1 cellular context compared by ENCODE assay signal in the genomic region with DNA sequence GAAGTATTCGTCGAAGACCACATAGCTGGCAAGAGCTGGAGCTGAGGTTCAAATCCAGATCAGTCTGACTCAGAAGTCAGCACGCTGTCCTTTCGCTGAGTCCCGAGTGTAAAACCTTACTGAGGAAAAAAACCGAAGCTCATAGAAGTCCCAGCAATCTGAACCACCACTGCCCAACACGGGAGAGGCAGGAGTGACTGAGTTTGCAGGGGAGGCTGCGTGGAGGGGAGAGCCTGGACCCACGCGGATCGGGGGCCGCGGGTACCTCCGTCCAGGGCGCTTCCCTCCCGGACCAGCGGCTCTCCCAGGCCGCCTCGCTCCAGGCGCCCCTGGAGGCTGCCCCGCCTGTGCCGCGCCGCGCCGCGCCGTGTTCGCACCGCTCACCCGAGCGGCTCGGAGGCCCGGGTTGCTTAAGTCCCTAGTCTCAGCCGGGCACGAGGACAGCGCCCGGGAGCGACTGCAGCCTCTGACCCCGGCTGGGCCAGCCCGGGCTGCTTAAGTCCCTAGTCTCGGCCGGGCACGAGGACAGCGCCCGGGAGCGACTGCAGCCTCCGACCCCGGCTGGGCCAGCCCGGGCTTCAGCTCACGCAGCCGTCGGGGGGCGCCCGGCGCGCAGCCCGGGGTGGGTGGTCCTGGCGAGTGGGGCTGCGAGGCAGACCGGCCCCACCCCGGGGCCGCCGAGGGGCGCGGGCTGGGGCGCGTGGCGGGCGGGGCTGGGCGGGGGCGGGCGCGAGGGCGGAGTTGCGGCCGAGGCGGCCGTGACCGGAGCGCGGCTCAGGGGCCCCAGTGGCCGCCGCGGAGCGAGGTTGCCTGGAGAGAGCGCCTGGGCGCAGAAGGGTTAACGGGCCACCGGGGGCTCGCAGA.
TF ChIP-seq lines count a peak whose summit lies in the region.

A gene (plus strand): TSS at position 777 of the 864 bp plus-strand sequence. CDS start 2,881 bp downstream, outside the sequence.

TF ChIP-seq in HEK293, 187 proteins besides CTCF, POLR2A, EP300 and RAD21 (continued from another document and continues in another):
- TF ChIP-seq, protein P1, sequence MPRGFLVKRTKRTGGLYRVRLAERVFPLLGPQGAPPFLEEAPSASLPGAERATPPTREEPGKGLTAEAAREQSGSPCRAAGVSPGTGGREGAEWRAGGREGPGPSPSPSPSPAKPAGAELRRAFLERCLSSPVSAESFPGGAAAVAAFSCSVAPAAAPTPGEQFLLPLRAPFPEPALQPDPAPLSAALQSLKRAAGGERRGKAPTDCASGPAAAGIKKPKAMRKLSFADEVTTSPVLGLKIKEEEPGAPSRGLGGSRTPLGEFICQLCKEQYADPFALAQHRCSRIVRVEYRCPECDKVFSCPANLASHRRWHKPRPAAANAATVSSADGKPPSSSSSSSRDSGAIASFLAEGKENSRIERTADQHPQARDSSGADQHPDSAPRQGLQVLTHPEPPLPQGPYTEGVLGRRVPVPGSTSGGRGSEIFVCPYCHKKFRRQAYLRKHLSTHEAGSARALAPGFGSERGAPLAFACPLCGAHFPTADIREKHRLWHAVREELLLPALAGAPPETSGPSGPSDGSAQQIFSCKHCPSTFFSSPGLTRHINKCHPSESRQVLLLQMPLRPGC (tag by site-specific recombination; IDR thresholded peaks at IDR 0.05), result no peak
- TF ChIP-seq ZNF121 (tag by site-specific recombination; IDR thresholded peaks at IDR 0.05) (no peak), ZNF274 (IDR thresholded peaks at IDR 0.05; ENCODE audit: low read length) (no peak), ZNF274 (tag by site-specific recombination; IDR thresholded peaks at IDR 0.05; ENCODE audit: borderline replicate concordance) (no peak), ZNF146 (tag by site-specific recombination; IDR thresholded peaks at IDR 0.05) (no peak), ZNF223 (tag by site-specific recombination; IDR thresholded peaks at IDR 0.05) (no peak), GLIS2 (tag by site-specific recombination; IDR thresholded peaks at IDR 0.05) (peak; percentile 84), GLIS1 (tag by site-specific recombination; IDR thresholded peaks at IDR 0.05) (peak; percentile 86), ZFP3 (tag by site-specific recombination; IDR thresholded peaks at IDR 0.05; ENCODE audit: low read depth) (no peak), YY1 (tag by site-specific recombination; IDR thresholded peaks at IDR 0.05) (no peak), GLI4 (tag by site-specific recombination; IDR thresholded peaks at IDR 0.05) (no peak), ZNF174 (tag by site-specific recombination; IDR thresholded peaks at IDR 0.05) (no peak), ZNF521 (tag by site-specific recombination; IDR thresholded peaks at IDR 0.05) (no peak), KLF16 (tag by site-specific recombination; IDR thresholded peaks at IDR 0.05) (no peak), ZNF140 (tag by site-specific recombination; IDR thresholded peaks at IDR 0.05) (no peak), BCL11A (tag by site-specific recombination; IDR thresholded peaks at IDR 0.05; ENCODE audit: low read depth) (no peak), ZNF266 (tag by site-specific recombination; IDR thresholded peaks at IDR 0.05; ENCODE audit: low read depth) (no peak), ZNF324 (tag by site-specific recombination; IDR thresholded peaks at IDR 0.05) (no peak), ZNF24 (tag by site-specific recombination; IDR thresholded peaks at IDR 0.05) (no peak), ZNF19 (tag by site-specific recombination; IDR thresholded peaks at IDR 0.05; ENCODE audit: low read depth) (no peak), ZNF248 (tag by site-specific recombination; IDR thresholded peaks at IDR 0.05) (no peak), PRDM1 (tag by site-specific recombination; IDR thresholded peaks at IDR 0.05) (no peak), REPIN1 (tag by site-specific recombination; IDR thresholded peaks at IDR 0.05; ENCODE audit: low read depth) (no peak)
- TF ChIP-seq, protein P2, sequence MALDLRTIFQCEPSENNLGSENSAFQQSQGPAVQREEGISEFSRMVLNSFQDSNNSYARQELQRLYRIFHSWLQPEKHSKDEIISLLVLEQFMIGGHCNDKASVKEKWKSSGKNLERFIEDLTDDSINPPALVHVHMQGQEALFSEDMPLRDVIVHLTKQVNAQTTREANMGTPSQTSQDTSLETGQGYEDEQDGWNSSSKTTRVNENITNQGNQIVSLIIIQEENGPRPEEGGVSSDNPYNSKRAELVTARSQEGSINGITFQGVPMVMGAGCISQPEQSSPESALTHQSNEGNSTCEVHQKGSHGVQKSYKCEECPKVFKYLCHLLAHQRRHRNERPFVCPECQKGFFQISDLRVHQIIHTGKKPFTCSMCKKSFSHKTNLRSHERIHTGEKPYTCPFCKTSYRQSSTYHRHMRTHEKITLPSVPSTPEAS (tag by site-specific recombination; IDR thresholded peaks at IDR 0.05), result no peak
- TF ChIP-seq, protein P3, sequence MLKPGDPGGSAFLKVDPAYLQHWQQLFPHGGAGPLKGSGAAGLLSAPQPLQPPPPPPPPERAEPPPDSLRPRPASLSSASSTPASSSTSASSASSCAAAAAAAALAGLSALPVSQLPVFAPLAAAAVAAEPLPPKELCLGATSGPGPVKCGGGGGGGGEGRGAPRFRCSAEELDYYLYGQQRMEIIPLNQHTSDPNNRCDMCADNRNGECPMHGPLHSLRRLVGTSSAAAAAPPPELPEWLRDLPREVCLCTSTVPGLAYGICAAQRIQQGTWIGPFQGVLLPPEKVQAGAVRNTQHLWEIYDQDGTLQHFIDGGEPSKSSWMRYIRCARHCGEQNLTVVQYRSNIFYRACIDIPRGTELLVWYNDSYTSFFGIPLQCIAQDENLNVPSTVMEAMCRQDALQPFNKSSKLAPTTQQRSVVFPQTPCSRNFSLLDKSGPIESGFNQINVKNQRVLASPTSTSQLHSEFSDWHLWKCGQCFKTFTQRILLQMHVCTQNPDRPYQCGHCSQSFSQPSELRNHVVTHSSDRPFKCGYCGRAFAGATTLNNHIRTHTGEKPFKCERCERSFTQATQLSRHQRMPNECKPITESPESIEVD (tag by site-specific recombination; IDR thresholded peaks at IDR 0.05), result no peak
- TF ChIP-seq, protein P4, sequence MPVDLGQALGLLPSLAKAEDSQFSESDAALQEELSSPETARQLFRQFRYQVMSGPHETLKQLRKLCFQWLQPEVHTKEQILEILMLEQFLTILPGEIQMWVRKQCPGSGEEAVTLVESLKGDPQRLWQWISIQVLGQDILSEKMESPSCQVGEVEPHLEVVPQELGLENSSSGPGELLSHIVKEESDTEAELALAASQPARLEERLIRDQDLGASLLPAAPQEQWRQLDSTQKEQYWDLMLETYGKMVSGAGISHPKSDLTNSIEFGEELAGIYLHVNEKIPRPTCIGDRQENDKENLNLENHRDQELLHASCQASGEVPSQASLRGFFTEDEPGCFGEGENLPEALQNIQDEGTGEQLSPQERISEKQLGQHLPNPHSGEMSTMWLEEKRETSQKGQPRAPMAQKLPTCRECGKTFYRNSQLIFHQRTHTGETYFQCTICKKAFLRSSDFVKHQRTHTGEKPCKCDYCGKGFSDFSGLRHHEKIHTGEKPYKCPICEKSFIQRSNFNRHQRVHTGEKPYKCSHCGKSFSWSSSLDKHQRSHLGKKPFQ (tag by site-specific recombination; IDR thresholded peaks at IDR 0.05), result no peak
- TF ChIP-seq, protein P5, sequence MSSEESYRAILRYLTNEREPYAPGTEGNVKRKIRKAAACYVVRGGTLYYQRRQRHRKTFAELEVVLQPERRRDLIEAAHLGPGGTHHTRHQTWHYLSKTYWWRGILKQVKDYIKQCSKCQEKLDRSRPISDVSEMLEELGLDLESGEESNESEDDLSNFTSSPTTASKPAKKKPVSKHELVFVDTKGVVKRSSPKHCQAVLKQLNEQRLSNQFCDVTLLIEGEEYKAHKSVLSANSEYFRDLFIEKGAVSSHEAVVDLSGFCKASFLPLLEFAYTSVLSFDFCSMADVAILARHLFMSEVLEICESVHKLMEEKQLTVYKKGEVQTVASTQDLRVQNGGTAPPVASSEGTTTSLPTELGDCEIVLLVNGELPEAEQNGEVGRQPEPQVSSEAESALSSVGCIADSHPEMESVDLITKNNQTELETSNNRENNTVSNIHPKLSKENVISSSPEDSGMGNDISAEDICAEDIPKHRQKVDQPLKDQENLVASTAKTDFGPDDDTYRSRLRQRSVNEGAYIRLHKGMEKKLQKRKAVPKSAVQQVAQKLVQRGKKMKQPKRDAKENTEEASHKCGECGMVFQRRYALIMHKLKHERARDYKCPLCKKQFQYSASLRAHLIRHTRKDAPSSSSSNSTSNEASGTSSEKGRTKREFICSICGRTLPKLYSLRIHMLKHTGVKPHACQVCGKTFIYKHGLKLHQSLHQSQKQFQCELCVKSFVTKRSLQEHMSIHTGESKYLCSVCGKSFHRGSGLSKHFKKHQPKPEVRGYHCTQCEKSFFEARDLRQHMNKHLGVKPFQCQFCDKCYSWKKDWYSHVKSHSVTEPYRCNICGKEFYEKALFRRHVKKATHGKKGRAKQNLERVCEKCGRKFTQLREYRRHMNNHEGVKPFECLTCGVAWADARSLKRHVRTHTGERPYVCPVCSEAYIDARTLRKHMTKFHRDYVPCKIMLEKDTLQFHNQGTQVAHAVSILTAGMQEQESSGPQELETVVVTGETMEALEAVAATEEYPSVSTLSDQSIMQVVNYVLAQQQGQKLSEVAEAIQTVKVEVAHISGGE (tag by site-specific recombination; conservative IDR thresholded peaks at IDR 0.05; ENCODE audit: low read depth), result peak; percentile 22; the same call in 1 of the 2 replicates
- TF ChIP-seq, protein P6, sequence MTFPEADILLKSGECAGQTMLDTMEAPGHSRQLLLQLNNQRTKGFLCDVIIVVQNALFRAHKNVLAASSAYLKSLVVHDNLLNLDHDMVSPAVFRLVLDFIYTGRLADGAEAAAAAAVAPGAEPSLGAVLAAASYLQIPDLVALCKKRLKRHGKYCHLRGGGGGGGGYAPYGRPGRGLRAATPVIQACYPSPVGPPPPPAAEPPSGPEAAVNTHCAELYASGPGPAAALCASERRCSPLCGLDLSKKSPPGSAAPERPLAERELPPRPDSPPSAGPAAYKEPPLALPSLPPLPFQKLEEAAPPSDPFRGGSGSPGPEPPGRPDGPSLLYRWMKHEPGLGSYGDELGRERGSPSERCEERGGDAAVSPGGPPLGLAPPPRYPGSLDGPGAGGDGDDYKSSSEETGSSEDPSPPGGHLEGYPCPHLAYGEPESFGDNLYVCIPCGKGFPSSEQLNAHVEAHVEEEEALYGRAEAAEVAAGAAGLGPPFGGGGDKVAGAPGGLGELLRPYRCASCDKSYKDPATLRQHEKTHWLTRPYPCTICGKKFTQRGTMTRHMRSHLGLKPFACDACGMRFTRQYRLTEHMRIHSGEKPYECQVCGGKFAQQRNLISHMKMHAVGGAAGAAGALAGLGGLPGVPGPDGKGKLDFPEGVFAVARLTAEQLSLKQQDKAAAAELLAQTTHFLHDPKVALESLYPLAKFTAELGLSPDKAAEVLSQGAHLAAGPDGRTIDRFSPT (tag by site-specific recombination; IDR thresholded peaks at IDR 0.05), result no peak
- TF ChIP-seq, protein P7, sequence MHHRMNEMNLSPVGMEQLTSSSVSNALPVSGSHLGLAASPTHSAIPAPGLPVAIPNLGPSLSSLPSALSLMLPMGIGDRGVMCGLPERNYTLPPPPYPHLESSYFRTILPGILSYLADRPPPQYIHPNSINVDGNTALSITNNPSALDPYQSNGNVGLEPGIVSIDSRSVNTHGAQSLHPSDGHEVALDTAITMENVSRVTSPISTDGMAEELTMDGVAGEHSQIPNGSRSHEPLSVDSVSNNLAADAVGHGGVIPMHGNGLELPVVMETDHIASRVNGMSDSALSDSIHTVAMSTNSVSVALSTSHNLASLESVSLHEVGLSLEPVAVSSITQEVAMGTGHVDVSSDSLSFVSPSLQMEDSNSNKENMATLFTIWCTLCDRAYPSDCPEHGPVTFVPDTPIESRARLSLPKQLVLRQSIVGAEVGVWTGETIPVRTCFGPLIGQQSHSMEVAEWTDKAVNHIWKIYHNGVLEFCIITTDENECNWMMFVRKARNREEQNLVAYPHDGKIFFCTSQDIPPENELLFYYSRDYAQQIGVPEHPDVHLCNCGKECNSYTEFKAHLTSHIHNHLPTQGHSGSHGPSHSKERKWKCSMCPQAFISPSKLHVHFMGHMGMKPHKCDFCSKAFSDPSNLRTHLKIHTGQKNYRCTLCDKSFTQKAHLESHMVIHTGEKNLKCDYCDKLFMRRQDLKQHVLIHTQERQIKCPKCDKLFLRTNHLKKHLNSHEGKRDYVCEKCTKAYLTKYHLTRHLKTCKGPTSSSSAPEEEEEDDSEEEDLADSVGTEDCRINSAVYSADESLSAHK (tag by site-specific recombination; IDR thresholded peaks at IDR 0.05), result no peak
- TF ChIP-seq, protein P8, sequence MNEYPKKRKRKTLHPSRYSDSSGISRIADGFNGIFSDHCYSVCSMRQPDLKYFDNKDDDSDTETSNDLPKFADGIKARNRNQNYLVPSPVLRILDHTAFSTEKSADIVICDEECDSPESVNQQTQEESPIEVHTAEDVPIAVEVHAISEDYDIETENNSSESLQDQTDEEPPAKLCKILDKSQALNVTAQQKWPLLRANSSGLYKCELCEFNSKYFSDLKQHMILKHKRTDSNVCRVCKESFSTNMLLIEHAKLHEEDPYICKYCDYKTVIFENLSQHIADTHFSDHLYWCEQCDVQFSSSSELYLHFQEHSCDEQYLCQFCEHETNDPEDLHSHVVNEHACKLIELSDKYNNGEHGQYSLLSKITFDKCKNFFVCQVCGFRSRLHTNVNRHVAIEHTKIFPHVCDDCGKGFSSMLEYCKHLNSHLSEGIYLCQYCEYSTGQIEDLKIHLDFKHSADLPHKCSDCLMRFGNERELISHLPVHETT (tag by site-specific recombination; IDR thresholded peaks at IDR 0.05), result no peak
- TF ChIP-seq, protein P9, sequence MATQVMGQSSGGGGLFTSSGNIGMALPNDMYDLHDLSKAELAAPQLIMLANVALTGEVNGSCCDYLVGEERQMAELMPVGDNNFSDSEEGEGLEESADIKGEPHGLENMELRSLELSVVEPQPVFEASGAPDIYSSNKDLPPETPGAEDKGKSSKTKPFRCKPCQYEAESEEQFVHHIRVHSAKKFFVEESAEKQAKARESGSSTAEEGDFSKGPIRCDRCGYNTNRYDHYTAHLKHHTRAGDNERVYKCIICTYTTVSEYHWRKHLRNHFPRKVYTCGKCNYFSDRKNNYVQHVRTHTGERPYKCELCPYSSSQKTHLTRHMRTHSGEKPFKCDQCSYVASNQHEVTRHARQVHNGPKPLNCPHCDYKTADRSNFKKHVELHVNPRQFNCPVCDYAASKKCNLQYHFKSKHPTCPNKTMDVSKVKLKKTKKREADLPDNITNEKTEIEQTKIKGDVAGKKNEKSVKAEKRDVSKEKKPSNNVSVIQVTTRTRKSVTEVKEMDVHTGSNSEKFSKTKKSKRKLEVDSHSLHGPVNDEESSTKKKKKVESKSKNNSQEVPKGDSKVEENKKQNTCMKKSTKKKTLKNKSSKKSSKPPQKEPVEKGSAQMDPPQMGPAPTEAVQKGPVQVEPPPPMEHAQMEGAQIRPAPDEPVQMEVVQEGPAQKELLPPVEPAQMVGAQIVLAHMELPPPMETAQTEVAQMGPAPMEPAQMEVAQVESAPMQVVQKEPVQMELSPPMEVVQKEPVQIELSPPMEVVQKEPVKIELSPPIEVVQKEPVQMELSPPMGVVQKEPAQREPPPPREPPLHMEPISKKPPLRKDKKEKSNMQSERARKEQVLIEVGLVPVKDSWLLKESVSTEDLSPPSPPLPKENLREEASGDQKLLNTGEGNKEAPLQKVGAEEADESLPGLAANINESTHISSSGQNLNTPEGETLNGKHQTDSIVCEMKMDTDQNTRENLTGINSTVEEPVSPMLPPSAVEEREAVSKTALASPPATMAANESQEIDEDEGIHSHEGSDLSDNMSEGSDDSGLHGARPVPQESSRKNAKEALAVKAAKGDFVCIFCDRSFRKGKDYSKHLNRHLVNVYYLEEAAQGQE (tag by site-specific recombination; IDR thresholded peaks at IDR 0.05), result peak; percentile 67
